In genomic region chr19:20351244-20351643, GRCh38 we compare ENCODE assay signal across 21 cellular contexts.
"Had no signal": no experiment of that assay in that cellular context is flagged by ENCODE, and none has a peak within 500 bp of the region (broad histone marks: within the 10 kb centered on the region; RNA-seq: fewer than 3 reads in every experiment).

No MANE protein-coding gene starts in this region.

- ATAC-seq: activated naive CD8-positive, alpha-beta T cell treated with anti-CD3 and anti-CD28 coated beads, Interleukin-2, amount 50 U/mL, for 24 hours; foreskin keratinocyte; natural killer cell treated with Interleukin-12 subunit alpha and Interleukin-12 subunit beta and Interleukin-15 and Interleukin-18, amount 100 ng/mL, for 72 hours; psoas muscle; T-helper 17 cell had no signal

- H3K27me3 ChIP-seq: foreskin keratinocyte, right atrium auricular region, spleen, tibial artery had no signal

- H3K36me3 ChIP-seq: left ventricle myocardium inferior, right atrium auricular region, spleen, tibial artery had no signal

- H3K36me3 Mint-ChIP-seq: activated CD4-positive, alpha-beta memory T cell treated with anti-CD3 and anti-CD28 coated beads for 36 hours; brain; natural killer cell treated with Interleukin-12 subunit alpha and Interleukin-12 subunit beta and Interleukin-15 and Interleukin-18, amount 100 ng/mL, for 72 hours had no signal

- DNase-seq: activated CD4-positive, alpha-beta memory T cell treated with anti-CD3 and anti-CD28 coated beads for 36 hours; activated CD4-positive, alpha-beta T cell treated with anti-CD3 and anti-CD28 coated beads for 4 hours; activated CD4-positive, CD25-positive, alpha-beta regulatory T cell; activated effector memory CD4-positive, alpha-beta T cell treated with anti-CD3 and anti-CD28 coated beads, Interleukin-2, amount 50 U/mL, for 16 hours; activated naive CD4-positive, alpha-beta T cell treated with anti-CD3 and anti-CD28 coated beads, Interleukin-2, amount 50 U/mL, for 16 hours; activated naive CD8-positive, alpha-beta T cell treated with anti-CD3 and anti-CD28 coated beads, Interleukin-2, amount 50 U/mL, for 24 hours; activated T-cell treated with anti-CD3 and anti-CD28 coated beads, Interleukin-2, amount 50 U/mL, for 72 hours; anterior cingulate cortex; dermis blood vessel endothelial cell; effector CD8-positive, alpha-beta T cell; foreskin keratinocyte; left ventricle myocardium inferior; psoas muscle; spleen; stimulated activated CD4-positive, alpha-beta T cell treated with anti-CD3 and anti-CD28 coated beads, Interleukin-4, amount 100 ng/mL, for 1 hour; stimulated activated naive CD4-positive, alpha-beta T cell treated with Interleukin-2 at 50 U/mL for 16 hours; T-helper 17 cell; tibial artery had no signal

- H3K9me3 ChIP-seq: psoas muscle, right atrium auricular region, tibial artery had no signal

- H3K4me3 Mint-ChIP-seq: activated CD4-positive, alpha-beta memory T cell treated with anti-CD3 and anti-CD28 coated beads for 36 hours; activated naive CD8-positive, alpha-beta T cell treated with anti-CD3 and anti-CD28 coated beads, Interleukin-2, amount 50 U/mL, for 24 hours; activated T-cell treated with anti-CD3 and anti-CD28 coated beads, Interleukin-2, amount 50 U/mL, for 72 hours; brain; natural killer cell treated with Interleukin-12 subunit alpha and Interleukin-12 subunit beta and Interleukin-15 and Interleukin-18, amount 100 ng/mL, for 72 hours; T-helper 17 cell had no signal

- H3K4me1 ChIP-seq: foreskin keratinocyte, left ventricle myocardium inferior, psoas muscle, right atrium auricular region, spleen, tibial artery had no signal

- H3K4me1 Mint-ChIP-seq: activated naive CD8-positive, alpha-beta T cell treated with anti-CD3 and anti-CD28 coated beads, Interleukin-2, amount 50 U/mL, for 24 hours; brain had no signal

- H3K27ac ChIP-seq: foreskin keratinocyte, left ventricle myocardium inferior, psoas muscle, right atrium auricular region, spleen, tibial artery had no signal

- H3K4me3 ChIP-seq: left ventricle myocardium inferior, psoas muscle, right atrium auricular region, spleen, tibial artery had no signal

- H3K9me3 Mint-ChIP-seq: brain; natural killer cell treated with Interleukin-12 subunit alpha and Interleukin-12 subunit beta and Interleukin-15 and Interleukin-18, amount 100 ng/mL, for 72 hours had no signal

- H3K27ac Mint-ChIP-seq: activated CD4-positive, alpha-beta memory T cell treated with anti-CD3 and anti-CD28 coated beads for 36 hours; activated naive CD8-positive, alpha-beta T cell treated with anti-CD3 and anti-CD28 coated beads, Interleukin-2, amount 50 U/mL, for 24 hours; activated T-cell treated with anti-CD3 and anti-CD28 coated beads, Interleukin-2, amount 50 U/mL, for 72 hours; brain; natural killer cell treated with Interleukin-12 subunit alpha and Interleukin-12 subunit beta and Interleukin-15 and Interleukin-18, amount 100 ng/mL, for 72 hours; T-helper 17 cell had no signal
